In genomic region chr11:46234261-46234660, GRCh38 we compare ENCODE assay signal across 1 cellular context.
TF ChIP-seq lines count a peak whose summit lies in the region.

No MANE protein-coding gene starts in this region.

TF ChIP-seq in GM23338, 12 proteins besides CTCF, POLR2A, EP300 and RAD21 (continued from another document):
- TF ChIP-seq ZNF462 (CRISPR knock-in tag; IDR thresholded peaks at IDR 0.05): no peak
- no peak for TF ChIP-seq EZH2 (IDR thresholded peaks at IDR 0.05; ENCODE audit: low read depth, unreplicated experiment)
- TF ChIP-seq STAT1 (IDR thresholded peaks at IDR 0.05; ENCODE audit: unreplicated experiment): no peak
- no peak for TF ChIP-seq ZNF331 (CRISPR knock-in tag; IDR thresholded peaks at IDR 0.05; ENCODE audit: low read depth)
- TF ChIP-seq ETS1 (IDR thresholded peaks at IDR 0.05): no peak
- no peak for TF ChIP-seq REST (IDR thresholded peaks at IDR 0.05; ENCODE audit: unreplicated experiment)
- TF ChIP-seq ZNF114 (CRISPR knock-in tag; IDR thresholded peaks at IDR 0.05): no peak
- no peak for TF ChIP-seq CREB1 (CRISPR knock-in tag; IDR thresholded peaks at IDR 0.05; ENCODE audit: low read depth)
TF ChIP-seq in GM23338: peak in this region for 0.
